1 cellular context compared by ENCODE assay signal in the genomic region with DNA sequence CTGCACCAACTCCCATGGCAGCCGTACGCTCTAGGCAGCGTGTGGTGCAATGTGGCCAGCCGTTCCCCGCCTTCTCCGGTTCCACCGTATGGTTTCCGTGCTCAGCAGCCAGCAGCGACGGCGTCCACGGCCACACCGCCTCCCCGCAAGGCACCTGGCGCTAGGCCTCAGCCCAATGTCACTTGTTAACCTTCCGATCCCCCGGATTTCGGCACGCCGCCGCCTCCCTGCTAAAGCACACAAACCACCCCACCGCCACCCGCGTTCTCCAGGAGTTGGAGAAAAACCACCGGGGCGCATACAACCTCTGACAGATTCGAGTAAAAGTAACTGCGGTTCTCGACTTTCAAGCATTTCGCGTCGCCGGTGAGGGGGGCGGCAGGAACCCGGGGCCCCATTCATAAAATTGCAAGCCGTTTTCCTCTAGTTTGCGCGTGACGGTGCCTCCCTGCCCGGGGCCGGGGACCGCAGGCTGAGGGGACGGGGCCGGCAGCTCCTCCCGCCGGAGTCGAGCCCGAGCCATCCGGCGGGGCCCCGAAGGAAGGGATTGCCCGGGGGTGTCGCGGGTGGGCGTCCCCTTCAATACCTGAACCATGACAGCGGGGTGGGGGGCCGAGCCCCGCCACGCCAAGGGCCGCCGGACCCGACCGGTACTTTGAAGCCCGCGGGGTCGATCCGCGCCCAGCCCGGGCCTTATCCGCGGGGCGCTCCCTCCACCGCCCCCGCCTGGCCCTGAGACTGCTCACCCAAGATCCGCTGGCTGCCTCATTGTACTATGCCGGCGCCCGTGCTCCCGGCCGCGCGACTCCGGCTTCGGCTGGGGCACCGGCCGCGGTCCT.
TF ChIP-seq lines count a peak whose summit lies in the region.

A gene with protein sequence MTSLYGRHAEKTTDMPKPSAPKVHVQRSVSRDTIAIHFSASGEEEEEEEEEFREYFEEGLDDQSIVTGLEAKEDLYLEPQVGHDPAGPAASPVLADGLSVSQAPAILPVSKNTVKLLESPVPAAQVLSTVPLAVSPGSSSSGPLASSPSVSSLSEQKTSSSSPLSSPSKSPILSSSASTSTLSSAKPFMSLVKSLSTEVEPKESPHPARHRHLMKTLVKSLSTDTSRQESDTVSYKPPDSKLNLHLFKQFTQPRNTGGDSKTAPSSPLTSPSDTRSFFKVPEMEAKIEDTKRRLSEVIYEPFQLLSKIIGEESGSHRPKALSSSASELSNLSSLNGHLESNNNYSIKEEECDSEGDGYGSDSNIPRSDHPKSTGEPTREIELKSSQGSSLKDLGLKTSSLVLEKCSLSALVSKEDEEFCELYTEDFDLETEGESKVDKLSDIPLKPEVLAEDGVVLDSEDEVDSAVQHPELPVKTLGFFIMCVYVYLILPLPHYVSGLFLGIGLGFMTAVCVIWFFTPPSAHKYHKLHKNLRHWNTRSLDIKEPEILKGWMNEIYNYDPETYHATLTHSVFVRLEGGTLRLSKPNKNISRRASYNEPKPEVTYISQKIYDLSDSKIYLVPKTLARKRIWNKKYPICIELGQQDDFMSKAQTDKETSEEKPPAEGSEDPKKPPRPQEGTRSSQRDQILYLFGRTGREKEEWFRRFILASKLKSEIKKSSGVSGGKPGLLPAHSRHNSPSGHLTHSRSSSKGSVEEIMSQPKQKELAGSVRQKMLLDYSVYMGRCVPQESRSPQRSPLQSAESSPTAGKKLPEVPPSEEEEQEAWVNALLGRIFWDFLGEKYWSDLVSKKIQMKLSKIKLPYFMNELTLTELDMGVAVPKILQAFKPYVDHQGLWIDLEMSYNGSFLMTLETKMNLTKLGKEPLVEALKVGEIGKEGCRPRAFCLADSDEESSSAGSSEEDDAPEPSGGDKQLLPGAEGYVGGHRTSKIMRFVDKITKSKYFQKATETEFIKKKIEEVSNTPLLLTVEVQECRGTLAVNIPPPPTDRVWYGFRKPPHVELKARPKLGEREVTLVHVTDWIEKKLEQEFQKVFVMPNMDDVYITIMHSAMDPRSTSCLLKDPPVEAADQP (minus strand): TSS at position 839 of the 839 bp plus-strand sequence. CDS start 49,043 bp downstream, outside the sequence.

TF ChIP-seq in HepG2, 621 proteins besides CTCF, POLR2A, EP300 and RAD21 (continued from another document and continues in another):
- TF ChIP-seq, protein P1, sequence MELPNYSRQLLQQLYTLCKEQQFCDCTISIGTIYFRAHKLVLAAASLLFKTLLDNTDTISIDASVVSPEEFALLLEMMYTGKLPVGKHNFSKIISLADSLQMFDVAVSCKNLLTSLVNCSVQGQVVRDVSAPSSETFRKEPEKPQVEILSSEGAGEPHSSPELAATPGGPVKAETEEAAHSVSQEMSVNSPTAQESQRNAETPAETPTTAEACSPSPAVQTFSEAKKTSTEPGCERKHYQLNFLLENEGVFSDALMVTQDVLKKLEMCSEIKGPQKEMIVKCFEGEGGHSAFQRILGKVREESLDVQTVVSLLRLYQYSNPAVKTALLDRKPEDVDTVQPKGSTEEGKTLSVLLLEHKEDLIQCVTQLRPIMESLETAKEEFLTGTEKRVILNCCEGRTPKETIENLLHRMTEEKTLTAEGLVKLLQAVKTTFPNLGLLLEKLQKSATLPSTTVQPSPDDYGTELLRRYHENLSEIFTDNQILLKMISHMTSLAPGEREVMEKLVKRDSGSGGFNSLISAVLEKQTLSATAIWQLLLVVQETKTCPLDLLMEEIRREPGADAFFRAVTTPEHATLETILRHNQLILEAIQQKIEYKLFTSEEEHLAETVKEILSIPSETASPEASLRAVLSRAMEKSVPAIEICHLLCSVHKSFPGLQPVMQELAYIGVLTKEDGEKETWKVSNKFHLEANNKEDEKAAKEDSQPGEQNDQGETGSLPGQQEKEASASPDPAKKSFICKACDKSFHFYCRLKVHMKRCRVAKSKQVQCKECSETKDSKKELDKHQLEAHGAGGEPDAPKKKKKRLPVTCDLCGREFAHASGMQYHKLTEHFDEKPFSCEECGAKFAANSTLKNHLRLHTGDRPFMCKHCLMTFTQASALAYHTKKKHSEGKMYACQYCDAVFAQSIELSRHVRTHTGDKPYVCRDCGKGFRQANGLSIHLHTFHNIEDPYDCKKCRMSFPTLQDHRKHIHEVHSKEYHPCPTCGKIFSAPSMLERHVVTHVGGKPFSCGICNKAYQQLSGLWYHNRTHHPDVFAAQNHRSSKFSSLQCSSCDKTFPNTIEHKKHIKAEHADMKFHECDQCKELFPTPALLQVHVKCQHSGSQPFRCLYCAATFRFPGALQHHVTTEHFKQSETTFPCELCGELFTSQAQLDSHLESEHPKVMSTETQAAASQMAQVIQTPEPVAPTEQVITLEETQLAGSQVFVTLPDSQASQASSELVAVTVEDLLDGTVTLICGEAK (IDR thresholded peaks at IDR 0.05) = no peak
- TF ChIP-seq, protein P1 (CRISPR knock-in tag; IDR thresholded peaks at IDR 0.05) = peak; percentile 15; the same call in 1 of the 2 replicates
- peak; percentile 49; the same call in 1 of the 2 replicates for TF ChIP-seq ZNF33A (CRISPR knock-in tag; IDR thresholded peaks at IDR 0.05; ENCODE audit: borderline replicate concordance)
- TF ChIP-seq ZNF501 (CRISPR knock-in tag; IDR thresholded peaks at IDR 0.05) = peak; percentile 77
- TF ChIP-seq ZNF75D (CRISPR knock-in tag; IDR thresholded peaks at IDR 0.05; ENCODE audit: borderline replicate concordance) = no peak
- TF ChIP-seq SP4 (CRISPR knock-in tag; IDR thresholded peaks at IDR 0.05) = no peak; the same call in 1 of the 2 replicates
- TF ChIP-seq, protein P2, sequence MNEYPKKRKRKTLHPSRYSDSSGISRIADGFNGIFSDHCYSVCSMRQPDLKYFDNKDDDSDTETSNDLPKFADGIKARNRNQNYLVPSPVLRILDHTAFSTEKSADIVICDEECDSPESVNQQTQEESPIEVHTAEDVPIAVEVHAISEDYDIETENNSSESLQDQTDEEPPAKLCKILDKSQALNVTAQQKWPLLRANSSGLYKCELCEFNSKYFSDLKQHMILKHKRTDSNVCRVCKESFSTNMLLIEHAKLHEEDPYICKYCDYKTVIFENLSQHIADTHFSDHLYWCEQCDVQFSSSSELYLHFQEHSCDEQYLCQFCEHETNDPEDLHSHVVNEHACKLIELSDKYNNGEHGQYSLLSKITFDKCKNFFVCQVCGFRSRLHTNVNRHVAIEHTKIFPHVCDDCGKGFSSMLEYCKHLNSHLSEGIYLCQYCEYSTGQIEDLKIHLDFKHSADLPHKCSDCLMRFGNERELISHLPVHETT (CRISPR knock-in tag; conservative IDR thresholded peaks at IDR 0.05) = peak; percentile 68
- 0 out of 2 replicates have a peak, but pooled peaks have one; percentile 79 for TF ChIP-seq NFKB2 (CRISPR knock-in tag; IDR thresholded peaks at IDR 0.05; ENCODE audit: borderline replicate concordance)
- TF ChIP-seq MZF1 (CRISPR knock-in tag; IDR thresholded peaks at IDR 0.05; ENCODE audit: borderline replicate concordance) = peak; percentile 91; the same call in 1 of the 2 replicates
- TF ChIP-seq, protein P3, sequence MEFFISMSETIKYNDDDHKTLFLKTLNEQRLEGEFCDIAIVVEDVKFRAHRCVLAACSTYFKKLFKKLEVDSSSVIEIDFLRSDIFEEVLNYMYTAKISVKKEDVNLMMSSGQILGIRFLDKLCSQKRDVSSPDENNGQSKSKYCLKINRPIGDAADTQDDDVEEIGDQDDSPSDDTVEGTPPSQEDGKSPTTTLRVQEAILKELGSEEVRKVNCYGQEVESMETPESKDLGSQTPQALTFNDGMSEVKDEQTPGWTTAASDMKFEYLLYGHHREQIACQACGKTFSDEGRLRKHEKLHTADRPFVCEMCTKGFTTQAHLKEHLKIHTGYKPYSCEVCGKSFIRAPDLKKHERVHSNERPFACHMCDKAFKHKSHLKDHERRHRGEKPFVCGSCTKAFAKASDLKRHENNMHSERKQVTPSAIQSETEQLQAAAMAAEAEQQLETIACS (CRISPR knock-in tag; IDR thresholded peaks at IDR 0.05) = 0 out of 2 replicates have a peak, but pooled peaks have one; percentile 11
- TF ChIP-seq, protein P4, sequence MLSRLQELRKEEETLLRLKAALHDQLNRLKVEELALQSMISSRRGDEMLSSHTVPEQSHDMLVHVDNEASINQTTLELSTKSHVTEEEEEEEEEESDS (CRISPR knock-in tag; IDR thresholded peaks at IDR 0.05; ENCODE audit: borderline replicate concordance) = no peak
- TF ChIP-seq ZSCAN25 (CRISPR knock-in tag; IDR thresholded peaks at IDR 0.05) = no peak
- TF ChIP-seq AHR (CRISPR knock-in tag; IDR thresholded peaks at IDR 0.05) = peak; percentile 61; the same call in 1 of the 2 replicates
- TF ChIP-seq PPARG (CRISPR knock-in tag; conservative IDR thresholded peaks at IDR 0.05) = no peak
- no peak for TF ChIP-seq ZFP62 (CRISPR knock-in tag; IDR thresholded peaks at IDR 0.05)
- TF ChIP-seq ZNF558 (CRISPR knock-in tag; IDR thresholded peaks at IDR 0.05; ENCODE audit: borderline replicate concordance) = 0 out of 2 replicates have a peak, but pooled peaks have one; percentile 63
- TF ChIP-seq HDAC6 (IDR thresholded peaks at IDR 0.05; ENCODE audit: low read depth, low read length) = no peak
- TF ChIP-seq, protein P5, sequence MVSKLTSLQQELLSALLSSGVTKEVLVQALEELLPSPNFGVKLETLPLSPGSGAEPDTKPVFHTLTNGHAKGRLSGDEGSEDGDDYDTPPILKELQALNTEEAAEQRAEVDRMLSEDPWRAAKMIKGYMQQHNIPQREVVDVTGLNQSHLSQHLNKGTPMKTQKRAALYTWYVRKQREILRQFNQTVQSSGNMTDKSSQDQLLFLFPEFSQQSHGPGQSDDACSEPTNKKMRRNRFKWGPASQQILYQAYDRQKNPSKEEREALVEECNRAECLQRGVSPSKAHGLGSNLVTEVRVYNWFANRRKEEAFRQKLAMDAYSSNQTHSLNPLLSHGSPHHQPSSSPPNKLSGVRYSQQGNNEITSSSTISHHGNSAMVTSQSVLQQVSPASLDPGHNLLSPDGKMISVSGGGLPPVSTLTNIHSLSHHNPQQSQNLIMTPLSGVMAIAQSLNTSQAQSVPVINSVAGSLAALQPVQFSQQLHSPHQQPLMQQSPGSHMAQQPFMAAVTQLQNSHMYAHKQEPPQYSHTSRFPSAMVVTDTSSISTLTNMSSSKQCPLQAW (CRISPR knock-in tag; IDR thresholded peaks at IDR 0.05) = no peak
- TF ChIP-seq ZNF782 (CRISPR knock-in tag; IDR thresholded peaks at IDR 0.05; ENCODE audit: borderline replicate concordance) = peak; percentile 13; the same call in 1 of the 2 replicates
- TF ChIP-seq EED (CRISPR knock-in tag; IDR thresholded peaks at IDR 0.05) = peak; percentile 64; the same call in 1 of the 2 replicates
- peak; percentile 56; the same call in 1 of the 2 replicates for TF ChIP-seq ZNF747 (CRISPR knock-in tag; IDR thresholded peaks at IDR 0.05; ENCODE audit: borderline replicate concordance)
- TF ChIP-seq ZNF772 (CRISPR knock-in tag; IDR thresholded peaks at IDR 0.05) = peak; percentile 75
- no peak for TF ChIP-seq ZNF44 (CRISPR knock-in tag; IDR thresholded peaks at IDR 0.05)
- TF ChIP-seq JUND (CRISPR knock-in tag; IDR thresholded peaks at IDR 0.05) = no peak
- no peak for TF ChIP-seq ZBTB21 (CRISPR knock-in tag; IDR thresholded peaks at IDR 0.05)
- TF ChIP-seq ZNF496 (CRISPR knock-in tag; IDR thresholded peaks at IDR 0.05; ENCODE audit: insufficient replicate concordance) = no peak
- TF ChIP-seq, protein P6, sequence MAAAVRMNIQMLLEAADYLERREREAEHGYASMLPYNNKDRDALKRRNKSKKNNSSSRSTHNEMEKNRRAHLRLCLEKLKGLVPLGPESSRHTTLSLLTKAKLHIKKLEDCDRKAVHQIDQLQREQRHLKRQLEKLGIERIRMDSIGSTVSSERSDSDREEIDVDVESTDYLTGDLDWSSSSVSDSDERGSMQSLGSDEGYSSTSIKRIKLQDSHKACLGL (CRISPR knock-in tag; IDR thresholded peaks at IDR 0.05) = peak; percentile 36
- TF ChIP-seq, protein P7, sequence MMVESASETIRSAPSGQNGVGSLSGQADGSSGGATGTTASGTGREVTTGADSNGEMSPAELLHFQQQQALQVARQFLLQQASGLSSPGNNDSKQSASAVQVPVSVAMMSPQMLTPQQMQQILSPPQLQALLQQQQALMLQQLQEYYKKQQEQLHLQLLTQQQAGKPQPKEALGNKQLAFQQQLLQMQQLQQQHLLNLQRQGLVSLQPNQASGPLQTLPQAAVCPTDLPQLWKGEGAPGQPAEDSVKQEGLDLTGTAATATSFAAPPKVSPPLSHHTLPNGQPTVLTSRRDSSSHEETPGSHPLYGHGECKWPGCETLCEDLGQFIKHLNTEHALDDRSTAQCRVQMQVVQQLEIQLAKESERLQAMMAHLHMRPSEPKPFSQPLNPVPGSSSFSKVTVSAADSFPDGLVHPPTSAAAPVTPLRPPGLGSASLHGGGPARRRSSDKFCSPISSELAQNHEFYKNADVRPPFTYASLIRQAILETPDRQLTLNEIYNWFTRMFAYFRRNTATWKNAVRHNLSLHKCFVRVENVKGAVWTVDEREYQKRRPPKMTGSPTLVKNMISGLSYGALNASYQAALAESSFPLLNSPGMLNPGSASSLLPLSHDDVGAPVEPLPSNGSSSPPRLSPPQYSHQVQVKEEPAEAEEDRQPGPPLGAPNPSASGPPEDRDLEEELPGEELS (CRISPR knock-in tag; IDR thresholded peaks at IDR 0.05) = peak; percentile 4; the same call in 1 of the 2 replicates
- TF ChIP-seq MAFF (IDR thresholded peaks at IDR 0.05; ENCODE audit: low read depth, low read length) = no peak
- TF ChIP-seq ZNF543 (CRISPR knock-in tag; IDR thresholded peaks at IDR 0.05) = peak; percentile 77
- no peak for TF ChIP-seq KLF15 (CRISPR knock-in tag; IDR thresholded peaks at IDR 0.05; ENCODE audit: borderline replicate concordance)
